8 cellular contexts compared by ENCODE assay signal in the genomic region with DNA sequence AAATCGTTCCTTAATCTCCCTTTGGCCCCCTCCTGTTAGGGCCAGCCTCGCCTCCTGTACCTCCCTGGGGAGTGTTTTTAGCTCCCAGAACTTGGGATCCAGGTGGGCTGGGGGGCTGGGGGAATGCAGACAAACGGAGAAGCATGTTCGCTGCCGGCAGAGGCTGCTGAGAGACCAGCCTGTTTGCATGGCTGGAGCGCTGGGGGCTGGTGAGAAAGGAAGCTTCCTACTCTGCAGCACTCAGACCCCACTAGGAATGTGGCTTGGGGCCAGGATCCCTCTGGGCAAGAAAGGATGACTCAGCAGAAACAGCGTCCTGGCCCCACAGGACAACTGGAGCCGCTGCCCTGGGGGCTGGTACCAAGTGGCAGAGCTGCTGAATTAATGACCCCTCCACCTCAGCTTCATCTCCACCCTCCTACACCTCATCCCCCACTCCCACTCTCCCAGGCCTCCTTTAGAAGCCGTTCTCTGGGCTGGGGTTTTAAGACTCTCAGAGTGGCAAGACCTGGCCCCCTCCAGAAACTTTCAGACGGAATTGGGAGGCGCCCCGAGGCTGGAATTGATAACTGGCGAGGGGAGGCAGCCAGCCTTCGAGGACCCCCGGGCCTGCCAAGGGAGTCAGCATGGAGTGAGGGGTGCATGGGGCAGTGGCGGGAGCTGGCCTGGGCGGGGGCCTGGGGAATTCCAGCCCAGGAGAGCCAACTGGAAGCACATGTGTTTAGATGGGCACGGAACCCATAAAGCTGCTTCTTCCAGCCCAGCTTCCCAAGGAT. TPM values are rescaled to one million over a fixed set of nuclear protein-coding genes. Genes with fewer than 3 reads are reported as not detected.
DNase-seq lines count a peak whose midpoint lies in the region; ATAC-seq, FAIRE-seq and TF ChIP-seq lines count a peak whose summit lies in the region.

No MANE protein-coding gene starts in this region.

- DNase-seq in COLO668 (lab: John Stamatoyannopoulos, UW; ENCODE audit: unreplicated experiment) (peak; percentile 30), HuH-7 (ENCODE audit: low spot score) (peak; percentile 51), frontal cortex (ENCODE audit: low spot score in 2 of 2) (peak; percentile 68 to 75), omental fat pad (ENCODE audit: low spot score) (peak; percentile 59), immature natural killer cell (no peak)
- no peak for DNase-seq in activated CD8-positive, alpha-beta T cell treated with anti-CD3 and anti-CD28 coated beads, Interleukin-2, amount 10 ng/mL, durations not matched to agents 7 days and 5 days

- H3K4me3 Mint-ChIP-seq in activated CD8-positive, alpha-beta T cell treated with anti-CD3 and anti-CD28 coated beads, Interleukin-2, amount 10 ng/mL, durations not matched to agents 7 days and 5 days = no peak overlapping the region
- H3K4me3 Mint-ChIP-seq in immature natural killer cell = no peak overlapping the region

- FAIRE-seq in frontal cortex (lab: Jason Lieb, UNC) = no peak

- CTCF ChIA-PET in activated CD8-positive, alpha-beta T cell treated with anti-CD3 and anti-CD28 coated beads, Interleukin-2, amount 10 ng/mL, durations not matched to agents 7 days and 5 days (lab: Charles Lee) = interaction anchor here (0.7 to 27.2 kb wide), 14 partner anchors 9 to 190 kb away, joined by 3 to 1017 read pairs (median 10); a partner anchor contains a TSS

- ATAC-seq in activated CD8-positive, alpha-beta T cell treated with anti-CD3 and anti-CD28 coated beads, Interleukin-2, amount 10 ng/mL, durations not matched to agents 7 days and 5 days = no peak
- ATAC-seq in omental fat pad (ENCODE audit: low FRiP score) = peak; percentile 26
- no peak for ATAC-seq in GM19463 (IDR thresholded peaks at IDR 0.05; ENCODE audit: unreplicated experiment)
- ATAC-seq in GM18520 (IDR thresholded peaks at IDR 0.05; ENCODE audit: unreplicated experiment) = no peak

- POLR2A ChIA-PET in activated CD8-positive, alpha-beta T cell treated with anti-CD3 and anti-CD28 coated beads, Interleukin-2, amount 10 ng/mL, durations not matched to agents 7 days and 5 days (lab: Charles Lee) = interaction anchor here (0.9 to 3.4 kb wide), 4 partner anchors 10 to 122 kb away, joined by 3 to 36 read pairs (median 10); no protein-coding TSS in a partner anchor

- no peaks in the 10 kb centered on the region for H3K36me3 Mint-ChIP-seq in activated CD8-positive, alpha-beta T cell treated with anti-CD3 and anti-CD28 coated beads, Interleukin-2, amount 10 ng/mL, durations not matched to agents 7 days and 5 days (ENCODE audit: low read depth)
- H3K36me3 Mint-ChIP-seq in immature natural killer cell = no peaks in the 10 kb centered on the region

- H3K9me3 Mint-ChIP-seq in activated CD8-positive, alpha-beta T cell treated with anti-CD3 and anti-CD28 coated beads, Interleukin-2, amount 10 ng/mL, durations not matched to agents 7 days and 5 days (ENCODE audit: insufficient read depth) = no peaks in the 10 kb centered on the region
- no peaks in the 10 kb centered on the region for H3K9me3 Mint-ChIP-seq in immature natural killer cell

- TF ChIP-seq CTCF in omental fat pad (IDR thresholded peaks at IDR 0.05) = no peak

- H3K4me1 Mint-ChIP-seq in activated CD8-positive, alpha-beta T cell treated with anti-CD3 and anti-CD28 coated beads, Interleukin-2, amount 10 ng/mL, durations not matched to agents 7 days and 5 days (ENCODE audit: low read depth) = peaks cover 89% of the 10 kb centered on the region
- H3K4me1 Mint-ChIP-seq in immature natural killer cell = peaks cover 72 to 74% of the 10 kb centered on the region in 2 donors

- peak overlapping the region; percentile 96 for H3K27ac Mint-ChIP-seq in activated CD8-positive, alpha-beta T cell treated with anti-CD3 and anti-CD28 coated beads, Interleukin-2, amount 10 ng/mL, durations not matched to agents 7 days and 5 days
- H3K27ac Mint-ChIP-seq in immature natural killer cell = peak overlapping the region in 2 of 6 donors; percentile 85 to 92

- no peaks in the 10 kb centered on the region for H3K27me3 Mint-ChIP-seq in activated CD8-positive, alpha-beta T cell treated with anti-CD3 and anti-CD28 coated beads, Interleukin-2, amount 10 ng/mL, durations not matched to agents 7 days and 5 days (ENCODE audit: low read depth)
- H3K27me3 Mint-ChIP-seq in immature natural killer cell (ENCODE audit: low read depth in 3 of 3) = peaks cover 11 to 20% (median 11%) of the 10 kb centered on the region in 3 donors

RNA-seq across cellular contexts. Expression of a gene that starts 28.5 kb away (rescaled TPM):
- not detected for total RNA-seq in activated CD8-positive, alpha-beta T cell treated with anti-CD3 and anti-CD28 coated beads, Interleukin-2, amount 10 ng/mL, durations not matched to agents 7 days and 5 days
- total RNA-seq in frontal cortex = not detected
- not detected for total RNA-seq in omental fat pad
- under 1 TPM in 2 of 3 donors, not detected in 1; 0.09 to 0.13 TPM for polyA plus RNA-seq in immature natural killer cell

RNA-seq across cellular contexts. Expression of a gene that starts 51.4 kb away (rescaled TPM):
- 1 to 10 TPM; 5.8 to 7.6 TPM for total RNA-seq in activated CD8-positive, alpha-beta T cell treated with anti-CD3 and anti-CD28 coated beads, Interleukin-2, amount 10 ng/mL, durations not matched to agents 7 days and 5 days
- total RNA-seq in frontal cortex (80.3 TPM), omental fat pad (100 to 1,000 TPM in 1 of 4 donors, 10 to 100 TPM in 3; 34.4 to 223 (median 62.8) TPM)
- polyA plus RNA-seq in immature natural killer cell = 1 to 10 TPM; 1.1 to 7.1 (median 5.9) TPM

Comparison
In these comparisons a context has a peak if more than half of its experiments do, and no peak if none do; other contexts are left out.
1. DNase-seq: peak in COLO668 (single experiment), HuH-7 (single experiment), frontal cortex (2 of 2) and omental fat pad (single experiment); none in activated CD8-positive, alpha-beta T cell treated with anti-CD3 and anti-CD28 coated beads, Interleukin-2, amount 10 ng/mL, durations not matched to agents 7 days and 5 days (single experiment) and immature natural killer cell (0 of 3).